ENCODE assay signal across 19 cellular contexts in genomic region chr12:86683568-86683991, GRCh38.
A peak's percentile ranks its signal among the peaks of the same experiment; 100 is the strongest.
DNase-seq lines count a peak whose midpoint lies in the region; ATAC-seq and TF ChIP-seq lines count a peak whose summit lies in the region.
"Had no signal": no experiment of that assay in that cellular context is flagged by ENCODE, and none has a peak within 500 bp of the region (broad histone marks: within the 10 kb centered on the region; RNA-seq: fewer than 3 reads in every experiment).

No MANE protein-coding gene starts in this region.

- H3K27ac Mint-ChIP-seq in nephron progenitor cell = peak overlapping the region; percentile 2
- H3K27ac Mint-ChIP-seq in activated naive CD4-positive, alpha-beta T cell treated with anti-CD3 and anti-CD28 coated beads for 36 hours = no peak overlapping the region
- H3K27ac Mint-ChIP-seq: activated CD8-positive, alpha-beta memory T cell treated with anti-CD3 and anti-CD28 coated beads, Interleukin-2, amount 10 ng/mL, durations not matched to agents 7 days and 5 days; memory B cell; stimulated activated naive CD8-positive, alpha-beta T cell treated with anti-CD3 and anti-CD28 coated beads, Interleukin-15, amount 100 ng/mL, for 72 hours had no signal

- no peak overlapping the region for H3K4me3 Mint-ChIP-seq in nephron progenitor cell
- H3K4me3 Mint-ChIP-seq in activated naive CD4-positive, alpha-beta T cell treated with anti-CD3 and anti-CD28 coated beads for 36 hours = no peak overlapping the region
- H3K4me3 Mint-ChIP-seq: activated CD8-positive, alpha-beta memory T cell treated with anti-CD3 and anti-CD28 coated beads, Interleukin-2, amount 10 ng/mL, durations not matched to agents 7 days and 5 days; memory B cell; stimulated activated naive CD8-positive, alpha-beta T cell treated with anti-CD3 and anti-CD28 coated beads, Interleukin-15, amount 100 ng/mL, for 72 hours had no signal

- intact Hi-C loops in activated naive CD4-positive, alpha-beta T cell treated with anti-CD3 and anti-CD28 coated beads for 36 hours (cut with micrococcal nuclease) = no loop called here

- CTCF ChIA-PET in activated naive CD4-positive, alpha-beta T cell treated with anti-CD3 and anti-CD28 coated beads for 36 hours (lab: Charles Lee) = no interaction called here

- no peak for TF ChIP-seq CTCF in epithelial cell of esophagus (IDR thresholded peaks at IDR 0.05; ENCODE audit: insufficient read depth, low read depth, low read length, missing control alignments)
- TF ChIP-seq CTCF in nephron progenitor cell (IDR thresholded peaks at IDR 0.05) = no peak

- H3K36me3 Mint-ChIP-seq in nephron progenitor cell (ENCODE audit: low read depth) = peaks cover 8% of the 10 kb centered on the region
- no peaks in the 10 kb centered on the region for H3K36me3 Mint-ChIP-seq in activated naive CD4-positive, alpha-beta T cell treated with anti-CD3 and anti-CD28 coated beads for 36 hours (ENCODE audit: low read depth)
- H3K36me3 Mint-ChIP-seq: activated CD8-positive, alpha-beta memory T cell treated with anti-CD3 and anti-CD28 coated beads, Interleukin-2, amount 10 ng/mL, durations not matched to agents 7 days and 5 days; memory B cell had no signal

- DNase-seq in EL = peak; percentile 19
- DNase-seq in SK-N-DZ (ENCODE audit: low spot score) = peak; percentile 40
- peak; percentile 9 for DNase-seq in epithelial cell of esophagus (ENCODE audit: low read depth)
- no peak for DNase-seq in nephron progenitor cell
- DNase-seq in NCI-H2029 treated with DMSO at 0.1 percent for 48 hours (lab: John Stamatoyannopoulos, UW) = no peak
- no peak for DNase-seq in stimulated activated CD4-positive, alpha-beta T cell treated with anti-CD3 and anti-CD28 coated beads, Interleukin-2, amount 100 ng/mL, for 24 hours
- no peak for DNase-seq in activated naive CD4-positive, alpha-beta T cell treated with anti-CD3 and anti-CD28 coated beads for 36 hours
- DNase-seq: activated CD8-positive, alpha-beta memory T cell treated with anti-CD3 and anti-CD28 coated beads, Interleukin-2, amount 10 ng/mL, durations not matched to agents 7 days and 5 days; activated effector memory CD4-positive, alpha-beta T cell treated with Interleukin-2 at 50 U/mL for 16 hours; dermis blood vessel endothelial cell; heart right ventricle; kidney; NCI-H2029; NCI-H526 treated with DMSO at 0.1 percent for 48 hours; stimulated activated naive CD8-positive, alpha-beta T cell treated with anti-CD3 and anti-CD28 coated beads, Interleukin-15, amount 100 ng/mL, for 72 hours; T-helper 9 cell had no signal

- H3K4me3 ChIP-seq in epithelial cell of esophagus (ENCODE audit: low read length) = no peak overlapping the region
- H3K4me3 ChIP-seq: ascending aorta, heart right ventricle had no signal

- peaks cover 42% of the 10 kb centered on the region for H3K9me3 Mint-ChIP-seq in nephron progenitor cell
- peaks cover 25% of the 10 kb centered on the region for H3K9me3 Mint-ChIP-seq in activated naive CD4-positive, alpha-beta T cell treated with anti-CD3 and anti-CD28 coated beads for 36 hours

- H3K4me1 Mint-ChIP-seq in nephron progenitor cell = no peaks in the 10 kb centered on the region
- H3K4me1 Mint-ChIP-seq in activated naive CD4-positive, alpha-beta T cell treated with anti-CD3 and anti-CD28 coated beads for 36 hours (ENCODE audit: low read depth) = no peaks in the 10 kb centered on the region
- H3K4me1 Mint-ChIP-seq: activated CD8-positive, alpha-beta memory T cell treated with anti-CD3 and anti-CD28 coated beads, Interleukin-2, amount 10 ng/mL, durations not matched to agents 7 days and 5 days; memory B cell; stimulated activated naive CD8-positive, alpha-beta T cell treated with anti-CD3 and anti-CD28 coated beads, Interleukin-15, amount 100 ng/mL, for 72 hours had no signal

- ATAC-seq in HG03039 (IDR thresholded peaks at IDR 0.05; ENCODE audit: unreplicated experiment) = no peak
- ATAC-seq: activated CD8-positive, alpha-beta memory T cell treated with anti-CD3 and anti-CD28 coated beads, Interleukin-2, amount 10 ng/mL, durations not matched to agents 7 days and 5 days; heart right ventricle; stimulated activated naive CD8-positive, alpha-beta T cell treated with anti-CD3 and anti-CD28 coated beads, Interleukin-15, amount 100 ng/mL, for 72 hours had no signal

- peaks cover 6% of the 10 kb centered on the region for H3K27me3 Mint-ChIP-seq in nephron progenitor cell (ENCODE audit: low read depth, poor library complexity)
- no peaks in the 10 kb centered on the region for H3K27me3 Mint-ChIP-seq in activated naive CD4-positive, alpha-beta T cell treated with anti-CD3 and anti-CD28 coated beads for 36 hours (ENCODE audit: low read depth)
- H3K27me3 Mint-ChIP-seq: activated CD8-positive, alpha-beta memory T cell treated with anti-CD3 and anti-CD28 coated beads, Interleukin-2, amount 10 ng/mL, durations not matched to agents 7 days and 5 days; memory B cell; stimulated activated naive CD8-positive, alpha-beta T cell treated with anti-CD3 and anti-CD28 coated beads, Interleukin-15, amount 100 ng/mL, for 72 hours had no signal

Comparison
In these comparisons a context has a peak if more than half of its experiments do, and no peak if none do; other contexts are left out.
1. DNase-seq: peak in EL (single experiment), SK-N-DZ (single experiment) and epithelial cell of esophagus (single experiment); none in nephron progenitor cell (single experiment), NCI-H2029 treated with DMSO at 0.1 percent for 48 hours (single experiment), stimulated activated CD4-positive, alpha-beta T cell treated with anti-CD3 and anti-CD28 coated beads, Interleukin-2, amount 100 ng/mL, for 24 hours (0 of 2) and activated naive CD4-positive, alpha-beta T cell treated with anti-CD3 and anti-CD28 coated beads for 36 hours (single experiment).